In genomic region chr9:101915479-101915878, GRCh38 we compare ENCODE assay signal across 27 cellular contexts.
"Had no signal": no experiment of that assay in that cellular context is flagged by ENCODE, and none has a peak within 500 bp of the region (broad histone marks: within the 10 kb centered on the region; RNA-seq: fewer than 3 reads in every experiment).

No MANE protein-coding gene starts in this region.

- H3K4me3 ChIP-seq: ascending aorta, gastrocnemius medialis, right atrium auricular region, smooth muscle cell, thyroid gland, upper lobe of left lung, vagina had no signal

- H3K4me1 ChIP-seq: ascending aorta, gastrocnemius medialis, parathyroid adenoma, right atrium auricular region, thyroid gland, upper lobe of left lung, vagina had no signal

- ATAC-seq: activated CD4-positive, alpha-beta T cell treated with anti-CD3 and anti-CD28 coated beads for 36 hours; effector memory CD8-positive, alpha-beta T cell; gastrocnemius medialis; left colon; naive thymus-derived CD8-positive, alpha-beta T cell; stimulated activated memory B cell treated with anti-CD40 and anti-IgM and Interleukin-4, amounts not matched to agents 10 μg/mL and 1 μg/mL and 100 μg/mL, for 72 hours; stimulated activated naive CD8-positive, alpha-beta T cell treated with anti-CD3 and anti-CD28 coated beads, Interleukin-15, amount 100 ng/mL, for 72 hours had no signal

- H3K9ac ChIP-seq: parathyroid adenoma had no signal

- H3K9me3 ChIP-seq: ascending aorta, gastrocnemius medialis, right atrium auricular region, thyroid gland, upper lobe of left lung, vagina had no signal

- H3K27me3 ChIP-seq: ascending aorta, gastrocnemius medialis, thyroid gland, upper lobe of left lung, vagina had no signal

- H2AFZ ChIP-seq: parathyroid adenoma had no signal

- H3K4me2 ChIP-seq: smooth muscle cell had no signal

- H3K36me3 ChIP-seq: ascending aorta, gastrocnemius medialis, right atrium auricular region, thyroid gland, upper lobe of left lung, vagina had no signal

- H3K27ac ChIP-seq: ascending aorta, gastrocnemius medialis, parathyroid adenoma, right atrium auricular region, thyroid gland, upper lobe of left lung, vagina had no signal

- DNase-seq: activated CD4-positive, alpha-beta T cell treated with anti-CD3 and anti-CD28 coated beads for 36 hours; activated CD4-positive, CD25-positive, alpha-beta regulatory T cell; activated effector memory CD4-positive, alpha-beta T cell treated with Interleukin-2 at 50 U/mL for 16 hours; activated naive CD4-positive, alpha-beta T cell treated with anti-CD3 and anti-CD28 coated beads for 36 hours; activated naive CD8-positive, alpha-beta T cell treated with anti-CD3 and anti-CD28 coated beads, Interleukin-2, amount 10 ng/mL, durations not matched to agents 7 days and 5 days; caudate nucleus; cortex of kidney; effector memory CD8-positive, alpha-beta T cell; gastrocnemius medialis; glutamatergic neuron; islet precursor cell; left colon; naive thymus-derived CD8-positive, alpha-beta T cell; occipital lobe; stimulated activated CD4-positive, alpha-beta T cell treated with anti-CD3 and anti-CD28 coated beads, Interleukin-1b, Interleukin-23, amount 100 ng/mL, for 48 hours; stimulated activated CD4-positive, alpha-beta T cell treated with anti-CD3 and anti-CD28 coated beads, Interleukin-4, amount 100 ng/mL, for 4 hours; stimulated activated CD8-positive, alpha-beta memory T cell treated with anti-CD3 and anti-CD28 coated beads, Interleukin-4, amount 100 ng/mL, for 48 hours; stimulated activated naive CD8-positive, alpha-beta T cell treated with anti-CD3 and anti-CD28 coated beads, Interleukin-15, amount 100 ng/mL, for 72 hours; T-helper 1 cell; thyroid gland; upper lobe of left lung had no signal

- H3K79me2 ChIP-seq: parathyroid adenoma had no signal
